ENCODE assay signal across 8 cellular contexts in genomic region chr1:111449703-111450017, GRCh38. TPM values are rescaled to one million over a fixed set of nuclear protein-coding genes. Genes with fewer than 3 reads are reported as not detected.
DNase-seq lines count a peak whose midpoint lies in the region; TF ChIP-seq lines count a peak whose summit lies in the region.

No MANE protein-coding gene starts in this region.

- no peaks in the 10 kb centered on the region for H3K9me3 Mint-ChIP-seq in progenitor cell of endocrine pancreas (ENCODE audit: low read depth)

- H3K27me3 ChIP-seq in DOHH2 (ENCODE audit: control insufficient read depth, low read length) (no peaks in the 10 kb centered on the region), esophagus muscularis mucosa (no peaks in the 10 kb centered on the region)

- peaks cover 48% of the 10 kb centered on the region for H3K4me1 ChIP-seq in DOHH2 (ENCODE audit: control insufficient read depth, low read length)
- H3K4me1 ChIP-seq in esophagus muscularis mucosa = peaks cover 51 to 73% (median 64%) of the 10 kb centered on the region in 4 donors

- DNase-seq in RWPE1 (ENCODE audit: low spot score) (no peak), esophagus muscularis mucosa (ENCODE audit: extremely low spot score) (no peak), progenitor cell of endocrine pancreas (ENCODE audit: low spot score, unreplicated experiment) (no peak), NCI-H226 (no peak), HuH-7.5 (ENCODE audit: low spot score) (no peak), NCI-H2029 (lab: John Stamatoyannopoulos, UW) (no peak), NCI-H345 (lab: John Stamatoyannopoulos, UW) (no peak)

- no peak for TF ChIP-seq EP300 in esophagus muscularis mucosa (IDR thresholded peaks at IDR 0.05)

- peaks cover 98% of the 10 kb centered on the region for H3K79me2 ChIP-seq in DOHH2 (ENCODE audit: control insufficient read depth, low read length)

- H3K27ac Mint-ChIP-seq in progenitor cell of endocrine pancreas = peak overlapping the region; percentile 99

- H3K27ac ChIP-seq in DOHH2 (ENCODE audit: low read depth, low read length) = peak overlapping the region; percentile 53
- peak overlapping the region; percentile 80 for H3K27ac ChIP-seq in RWPE1
- peak overlapping the region; percentile 81 to 91 (median 87) for H3K27ac ChIP-seq in esophagus muscularis mucosa (replicated peaks in 1 of 4)

- H3K9me3 ChIP-seq in DOHH2 (ENCODE audit: control insufficient read depth, insufficient read depth, low read length) = no peaks in the 10 kb centered on the region
- H3K9me3 ChIP-seq in esophagus muscularis mucosa = no peaks in the 10 kb centered on the region

- H3K9me2 ChIP-seq in DOHH2 (replicated peaks; ENCODE audit: control insufficient read depth, low read length) = no peaks in the 10 kb centered on the region

- TF ChIP-seq POLR2A in esophagus muscularis mucosa (IDR thresholded peaks at IDR 0.05; ENCODE audit: low read depth) = no peak

- TF ChIP-seq CTCF in DOHH2 (IDR thresholded peaks at IDR 0.05; ENCODE audit: low read depth, low read length, poor library complexity, severe bottlenecking) = no peak
- TF ChIP-seq CTCF in RWPE1 (conservative IDR thresholded peaks at IDR 0.05; ENCODE audit: low read depth) = no peak
- TF ChIP-seq CTCF in esophagus muscularis mucosa (IDR thresholded peaks at IDR 0.05) = no peak
- TF ChIP-seq CTCF in progenitor cell of endocrine pancreas (IDR thresholded peaks at IDR 0.05; ENCODE audit: unreplicated experiment) = no peak

- peak overlapping the region; percentile 77 for H3K4me2 ChIP-seq in DOHH2 (ENCODE audit: low read length)

- H3K36me3 Mint-ChIP-seq in progenitor cell of endocrine pancreas (ENCODE audit: insufficient read depth) = peaks cover 14% of the 10 kb centered on the region

- H3K4me3 Mint-ChIP-seq in progenitor cell of endocrine pancreas (ENCODE audit: low read depth) = peak overlapping the region; percentile 97

- peaks cover 3% of the 10 kb centered on the region; the same call in 1 of the 2 replicates for H3F3A ChIP-seq in DOHH2 (ENCODE audit: control insufficient read depth, insufficient read depth)

- WGBS in esophagus muscularis mucosa = 0% methylated on average over 8 of the region's 8 CpGs

- POLR2A ChIA-PET in RWPE1 (lab: Yijun Ruan, JAX; ENCODE audit: low non-redundant PET) = no interaction called here

- H3K36me3 ChIP-seq in DOHH2 (ENCODE audit: control insufficient read depth, low read length) (peaks cover 83% of the 10 kb centered on the region), esophagus muscularis mucosa (peaks cover 5 to 45% (median 29%) of the 10 kb centered on the region in 4 donors)

- CTCF ChIA-PET in RWPE1 (lab: Yijun Ruan, JAX) = interaction anchor here (0.6 kb wide), 1 partner anchor 683 kb away, joined by 5 read pairs; no protein-coding TSS in a partner anchor

- intact Hi-C loops in esophagus muscularis mucosa (cut with DNase I) = no loop called here

- no peaks in the 10 kb centered on the region for H3K27me3 Mint-ChIP-seq in progenitor cell of endocrine pancreas

- peaks cover 10% of the 10 kb centered on the region; the same call in 1 of the 2 replicates for H4K20me1 ChIP-seq in DOHH2 (ENCODE audit: control insufficient read depth, insufficient read depth, low read depth, low read length)

- H3K4me3 ChIP-seq in DOHH2 (ENCODE audit: low read length) (peak overlapping the region; percentile 88), esophagus muscularis mucosa (peak overlapping the region; percentile 60 to 91 (median 88))

- peaks cover 37% of the 10 kb centered on the region for H3K4me1 Mint-ChIP-seq in progenitor cell of endocrine pancreas (ENCODE audit: low read depth)

RNA-seq across cellular contexts. Expression of gene ATP5PB, which starts 0.4 kb away (rescaled TPM):
- total RNA-seq in esophagus muscularis mucosa (100 to 1,000 TPM; 177 to 203 (median 192) TPM), progenitor cell of endocrine pancreas (212 and 214 TPM in 2 replicates)

RNA-seq across cellular contexts. Expression of gene WDR77, which starts 0.6 kb away (rescaled TPM):
- total RNA-seq in esophagus muscularis mucosa (10 to 100 TPM; 20.8 to 27.6 (median 25.7) TPM), progenitor cell of endocrine pancreas (91.2 and 93.6 TPM in 2 replicates)

RNA-seq across cellular contexts. Expression of gene OVGP1, which starts 22.1 kb away (rescaled TPM):
- total RNA-seq in esophagus muscularis mucosa (1 to 10 TPM in 3 of 4 donors, under 1 TPM in 1; 0.83 to 1.2 (median 1.2) TPM), progenitor cell of endocrine pancreas (3.1 and 3.9 TPM in 2 replicates)

RNA-seq across cellular contexts. Expression of gene C1orf162, which starts 24.1 kb away (rescaled TPM):
- total RNA-seq in esophagus muscularis mucosa (10 to 100 TPM in 3 of 4 donors, 1 to 10 TPM in 1; 7.5 to 23.0 (median 12.2) TPM), progenitor cell of endocrine pancreas (0.55 and 0.69 TPM in 2 replicates)

RNA-seq across cellular contexts. Expression of gene ADORA3, which starts 53.8 kb away (rescaled TPM):
- total RNA-seq in esophagus muscularis mucosa = 10 to 100 TPM in 1 of 4 donors, 1 to 10 TPM in 3; 4.9 to 13.3 (median 5.1) TPM
- not detected in 2 replicates for total RNA-seq in progenitor cell of endocrine pancreas
